In genomic region chr2:197200657-197201056, GRCh38 we compare ENCODE assay signal across 14 cellular contexts.
DNase-seq lines count a peak whose midpoint lies in the region; ATAC-seq, FAIRE-seq and TF ChIP-seq lines count a peak whose summit lies in the region.
"Had no signal": no experiment of that assay in that cellular context is flagged by ENCODE, and none has a peak within 500 bp of the region (broad histone marks: within the 10 kb centered on the region; RNA-seq: fewer than 3 reads in every experiment).

No MANE protein-coding gene starts in this region.

- 100% methylated on average over 2 of the region's 2 CpGs for WGBS in GM12878 (ENCODE audit: insufficient coverage, insufficient replicate concordance, low lambda C conversion rate, missing lambda C conversion rate)

- TF ChIP-seq RAD21 in GM12878 (IDR thresholded peaks at IDR 0.05; ENCODE audit: insufficient read depth, low read depth, low read length), result no peak

- H3K27me3 Mint-ChIP-seq in T-helper 2 cell treated with Interferon-gamma antibody and Interleukin-4, amounts not matched to agents 5 μg/mL and 100 μg/mL, for 36 hours (ENCODE audit: low read depth), result no peaks in the 10 kb centered on the region

- H3K27me3 ChIP-seq in MM.1S (replicated peaks; ENCODE audit: insufficient read depth, low read length) (no peaks in the 10 kb centered on the region), GM12878 (replicated peaks in 1 of 2; ENCODE audit: control insufficient read depth in 2 of 2, insufficient read depth in 2 of 2, low read length in 1 of 2) (no peaks in the 10 kb centered on the region)

- H4K20me1 ChIP-seq in MM.1S (ENCODE audit: insufficient read depth, low read length) (no peaks in the 10 kb centered on the region), GM12878 (ENCODE audit: control insufficient read depth, insufficient read depth) (no peaks in the 10 kb centered on the region)

- H3K27ac Mint-ChIP-seq in T-helper 2 cell treated with Interferon-gamma antibody and Interleukin-4, amounts not matched to agents 5 μg/mL and 100 μg/mL, for 36 hours, result peak overlapping the region; percentile 95

- no peak for TF ChIP-seq EP300 in GM12878 (IDR thresholded peaks at IDR 0.05; ENCODE audit: borderline replicate concordance in 1 of 2, control insufficient read depth in 1 of 2, low read depth in 2 of 2, low read length in 2 of 2)

- intact Hi-C loops in GM12878 (cut with micrococcal nuclease; ENCODE audit: unreplicated experiment), result no loop called here

- no peak for ATAC-seq in GM12878
- no peak for ATAC-seq in HG03432 (IDR thresholded peaks at IDR 0.05; ENCODE audit: unreplicated experiment)

- peaks cover 3% of the 10 kb centered on the region for H3K9me3 Mint-ChIP-seq in T-helper 2 cell treated with Interferon-gamma antibody and Interleukin-4, amounts not matched to agents 5 μg/mL and 100 μg/mL, for 36 hours

- peaks cover 87% of the 10 kb centered on the region for H3K79me2 ChIP-seq in MM.1S (ENCODE audit: low read length)
- H3K79me2 ChIP-seq in GM12878 (ENCODE audit: control insufficient read depth, insufficient read depth, low read length), result peaks cover 80% of the 10 kb centered on the region

- RAD21 ChIA-PET in GM12878 (lab: Charles Lee; ENCODE audit: unreplicated experiment), result interaction anchor here (1.0 to 9.8 kb wide), 6 partner anchors 9 to 107 kb away, joined by 3 to 210 read pairs (median 3); partner anchors contain the start of gene ANKRD44

- BruUV-seq in GM12878 (replicated peaks; lab: Mats Ljungman, UMichigan), result no TSS peak

- no peak overlapping the region for H3K9ac ChIP-seq in MM.1S (ENCODE audit: low read length)
- H3K9ac ChIP-seq in GM12878 (ENCODE audit: control insufficient read depth, insufficient read depth, low read length), result no peak overlapping the region

- H3K36me3 ChIP-seq in MM.1S (replicated peaks; ENCODE audit: insufficient read depth, low read length), result no peaks in the 10 kb centered on the region
- H3K36me3 ChIP-seq in GM12878 (ENCODE audit: control insufficient read depth in 2 of 2, insufficient read depth in 2 of 2, low read length in 1 of 2), result 0 out of 4 replicates have a peak, but pooled peaks cover 1 to 5% of the 10 kb centered on the region in 2 experiments

- in situ Hi-C loops in GM12878 (cut with MboI), result no loop called here

- H3K36me3 Mint-ChIP-seq in T-helper 2 cell treated with Interferon-gamma antibody and Interleukin-4, amounts not matched to agents 5 μg/mL and 100 μg/mL, for 36 hours (ENCODE audit: low read depth), result peaks cover 45% of the 10 kb centered on the region

- H3K4me2 ChIP-seq in MM.1S (ENCODE audit: low read depth, low read length) (0 out of 2 replicates have a peak overlapping the region, but pooled peaks have one; percentile 57), GM12878 (ENCODE audit: control insufficient read depth, insufficient read depth) (no peak overlapping the region)

- no peak for TF ChIP-seq CTCF in MM.1S (IDR thresholded peaks at IDR 0.05; ENCODE audit: low read length)
- TF ChIP-seq CTCF in GM12878 (IDR thresholded peaks at IDR 0.05 in 2 of 3, conservative IDR thresholded peaks at IDR 0.05 in 1 of 3; ENCODE audit: control insufficient read depth in 2 of 3, extremely low read depth in 1 of 3, insufficient read depth in 1 of 3, low read depth in 3 of 3, low read length in 3 of 3), result no peak

- peaks cover 17% of the 10 kb centered on the region for H3F3A ChIP-seq in MM.1S (ENCODE audit: insufficient read depth, low read length)

- H2AFZ ChIP-seq in MM.1S (ENCODE audit: low read length) (no peak overlapping the region), GM12878 (ENCODE audit: control insufficient read depth, low read depth, low read length) (no peak overlapping the region)

- H3K4me3 ChIP-seq in MM.1S (ENCODE audit: low read length) (no peak overlapping the region), GM12878 (no peak overlapping the region), skin epidermis (no peak overlapping the region)

- no peak for DNase-seq in T-helper 2 cell treated with Interferon-gamma antibody and Interleukin-4, amounts not matched to agents 5 μg/mL and 100 μg/mL, for 36 hours (ENCODE audit: low spot score)
- DNase-seq in T-helper 2 cell (no peak), MM.1S (no peak), GM12878 (ENCODE audit: low read depth, low spot score) (no peak), NCI-H1105 treated with DMSO at 0.1 percent for 48 hours (lab: John Stamatoyannopoulos, UW) (no peak)
- DNase-seq in effector CD8-positive, alpha-beta T cell (lab: John Stamatoyannopoulos, UW), result no peak
- DNase-seq: anterior cingulate cortex, mesenchymal stem cell, NCI-H2081, NCI-H526 treated with DMSO at 0.1 percent for 48 hours, occipital lobe had no signal

- no peak for FAIRE-seq in GM12878 (lab: Jason Lieb, UNC)
- FAIRE-seq: A204.1 had no signal

- H3K4me1 Mint-ChIP-seq in T-helper 2 cell treated with Interferon-gamma antibody and Interleukin-4, amounts not matched to agents 5 μg/mL and 100 μg/mL, for 36 hours (ENCODE audit: low read depth), result peaks cover 71% of the 10 kb centered on the region

- SMC1A ChIA-PET in GM12878 (lab: Charles Lee; ENCODE audit: uncharacterized antibody, unreplicated experiment), result interaction anchor here (0.9 to 11.0 kb wide), 16 partner anchors 7 to 111 kb away, joined by 3 to 204 read pairs (median 6); partner anchors contain the start of gene ANKRD44

- peak overlapping the region; percentile 70 for H3K4me3 Mint-ChIP-seq in T-helper 2 cell treated with Interferon-gamma antibody and Interleukin-4, amounts not matched to agents 5 μg/mL and 100 μg/mL, for 36 hours

- POLR2A ChIA-PET in GM12878 (lab: Charles Lee), result interaction anchor here (0.6 to 4.8 kb wide), 8 partner anchors 8 to 1626 kb away, joined by 3 to 41 read pairs (median 3); no protein-coding TSS in a partner anchor

- H3K9me3 ChIP-seq in MM.1S (replicated peaks; ENCODE audit: insufficient read depth, low read length), result no peaks in the 10 kb centered on the region
- no peaks in the 10 kb centered on the region; the same call in 2 of the 3 replicates for H3K9me3 ChIP-seq in GM12878 (replicated peaks; ENCODE audit: control insufficient read depth, insufficient read depth, low read length)

- H3K4me1 ChIP-seq in MM.1S (ENCODE audit: low read length) (peaks cover 46% of the 10 kb centered on the region), GM12878 (ENCODE audit: control insufficient read depth, insufficient read depth, low read length) (peaks cover 43% of the 10 kb centered on the region)

- TF ChIP-seq POLR2A in GM12878 (IDR thresholded peaks at IDR 0.05; ENCODE audit: low read depth, low read length), result no peak

- H3K27ac ChIP-seq in MM.1S (ENCODE audit: low read length) (no peak overlapping the region), GM12878 (ENCODE audit: control insufficient read depth, insufficient read depth) (peak overlapping the region; percentile 87), skin epidermis (peak overlapping the region in 14 of 21 experiments; percentile 2 to 93 (median 41))

- no peaks in the 10 kb centered on the region for H3K9me2 ChIP-seq in MM.1S (replicated peaks; ENCODE audit: insufficient read depth, low read length)

- CTCF ChIA-PET in GM12878 (lab: Yijun Ruan, JAX), result interaction anchor here (0.7 to 11.0 kb wide), 6 partner anchors 10 to 107 kb away, joined by 3 to 119 read pairs (median 3); partner anchors contain the start of gene ANKRD44

TF ChIP-seq in GM12878, 131 proteins besides CTCF, POLR2A, EP300 and RAD21:
- TF ChIP-seq SUZ12 (IDR thresholded peaks at IDR 0.05; ENCODE audit: unreplicated experiment), result no peak
- 0 out of 2 replicates have a peak, but pooled peaks have one; percentile 59 for TF ChIP-seq MLLT1 (IDR thresholded peaks at IDR 0.05)
